Comparison of ENCODE assay signal across 8 cellular contexts in the genomic region with DNA sequence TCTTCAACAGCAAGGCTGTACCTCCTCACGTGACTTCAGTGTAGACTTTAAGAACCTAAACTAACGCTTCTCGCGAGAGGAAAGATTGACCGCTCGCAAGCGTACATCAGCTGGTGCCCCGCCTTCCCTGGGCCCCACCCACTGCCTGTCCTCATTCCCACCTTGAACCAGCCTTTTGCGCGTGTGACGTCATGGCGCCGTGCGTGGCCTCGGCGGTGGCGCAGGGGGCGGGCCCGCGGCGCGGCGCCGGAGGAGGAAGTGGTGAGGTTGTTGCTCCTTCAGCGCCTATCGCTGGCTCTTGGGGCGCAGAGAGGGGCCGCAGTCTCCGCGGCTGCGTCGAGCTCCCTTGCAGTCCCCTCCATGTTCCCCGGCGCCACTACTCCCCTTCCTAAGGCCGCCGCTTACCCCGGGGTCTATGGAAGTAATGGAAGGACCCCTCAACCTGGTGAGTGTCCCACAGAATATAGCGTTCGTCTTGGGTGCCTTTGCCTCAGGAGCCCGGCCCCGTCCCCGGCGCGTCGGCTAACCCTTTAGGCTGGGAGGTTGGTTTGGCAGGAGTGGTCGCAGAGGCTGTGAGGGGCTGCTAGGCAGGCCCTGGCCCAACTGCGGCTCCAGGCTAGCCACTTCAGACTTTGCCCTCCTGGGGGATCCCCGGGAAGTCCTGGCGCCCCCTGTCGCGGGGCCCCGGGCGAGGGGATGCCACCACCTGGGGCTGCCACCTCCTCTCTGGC. TPM values are rescaled to one million over a fixed set of nuclear protein-coding genes. Genes with fewer than 3 reads are reported as not detected.
DNase-seq lines count a peak whose midpoint lies in the region; ATAC-seq and TF ChIP-seq lines count a peak whose summit lies in the region.

A gene (plus strand): TSS at position 273 of the 731 bp plus-strand sequence. CDS start 143 bp downstream, at position 416.

- POLR2A ChIA-PET in SK-N-SH (lab: Yijun Ruan, JAX): interaction anchor here (0.5 to 1.7 kb wide), 6 partner anchors 9 to 1086 kb away, joined by 3 to 8 read pairs (median 3); no protein-coding TSS in a partner anchor

- DNase-seq in GM10266 (ENCODE audit: extremely low spot score) (peak; percentile 92), NCI-H1048 (lab: John Stamatoyannopoulos, UW) (peak; percentile 96), SK-N-SH (peak; percentile 96), glomerular endothelial cell (ENCODE audit: extremely low read depth, low read depth, low spot score) (peak; percentile 91), omental fat pad (ENCODE audit: low spot score) (peak; percentile 92), testis (peak; percentile 99)

- CTCF ChIA-PET in SK-N-SH (lab: Yijun Ruan, JAX): interaction anchor here (0.8 to 4.2 kb wide), 7 partner anchors 25 to 687 kb away, joined by 3 to 21 read pairs (median 3); no protein-coding TSS in a partner anchor

- H3K9ac ChIP-seq in SK-N-SH: peak within 1 kb of the TSS; percentile 96

- peak within 1 kb of the TSS; percentile 89 to 92 for H3K27ac ChIP-seq in SK-N-SH (ENCODE audit: low read depth in 2 of 2, low read length in 1 of 2)
- H3K27ac ChIP-seq in testis: peak within 1 kb of the TSS; percentile 91 to 92

- H3K4me3 Mint-ChIP-seq in activated naive CD4-positive, alpha-beta T cell treated with anti-CD3 and anti-CD28 coated beads, Interleukin-2, amount 50 U/mL, for 24 hours: peak within 1 kb of the TSS; percentile 92

- H3K79me2 ChIP-seq in SK-N-SH (ENCODE audit: insufficient read depth): peaks cover 51% of the 10 kb centered on the region

- no peaks in the 10 kb centered on the region for H3K36me3 Mint-ChIP-seq in activated naive CD4-positive, alpha-beta T cell treated with anti-CD3 and anti-CD28 coated beads, Interleukin-2, amount 50 U/mL, for 24 hours

- TF ChIP-seq CTCF in GM10266 (IDR thresholded peaks at IDR 0.05; ENCODE audit: control insufficient read depth, insufficient read depth, low read depth, missing control alignments) (peak; percentile 37), SK-N-SH (IDR thresholded peaks at IDR 0.05) (peak; percentile 54), omental fat pad (IDR thresholded peaks at IDR 0.05) (no peak), testis (IDR thresholded peaks at IDR 0.05) (no peak)

- no peaks in the 10 kb centered on the region for H3K9me3 ChIP-seq in SK-N-SH
- H3K9me3 ChIP-seq in testis: no peaks in the 10 kb centered on the region

- peak; percentile 80 for TF ChIP-seq POLR2A in testis (IDR thresholded peaks at IDR 0.05)

- no peak for TF ChIP-seq RAD21 in SK-N-SH (IDR thresholded peaks at IDR 0.05; ENCODE audit: low read length)

- H4K20me1 ChIP-seq in SK-N-SH (ENCODE audit: insufficient read depth): peaks cover 19% of the 10 kb centered on the region

- H2AFZ ChIP-seq in SK-N-SH (ENCODE audit: low read depth): peak within 1 kb of the TSS; percentile 96

- peaks cover 32% of the 10 kb centered on the region for H3K4me1 Mint-ChIP-seq in activated naive CD4-positive, alpha-beta T cell treated with anti-CD3 and anti-CD28 coated beads, Interleukin-2, amount 50 U/mL, for 24 hours

- no peak for TF ChIP-seq EP300 in SK-N-SH (IDR thresholded peaks at IDR 0.05; ENCODE audit: borderline replicate concordance in 1 of 2, low read depth in 1 of 2, low read length in 1 of 2)

- peak within 1 kb of the TSS; percentile 88 for H3K27ac Mint-ChIP-seq in activated naive CD4-positive, alpha-beta T cell treated with anti-CD3 and anti-CD28 coated beads, Interleukin-2, amount 50 U/mL, for 24 hours

- peak within 1 kb of the TSS; percentile 86 for H3K4me2 ChIP-seq in SK-N-SH

- no peaks in the 10 kb centered on the region for H3K27me3 ChIP-seq in SK-N-SH (ENCODE audit: insufficient read depth)
- no peaks in the 10 kb centered on the region for H3K27me3 ChIP-seq in testis

- intact Hi-C loops in testis (cut with DNase I; ENCODE audit: low total_unique reads): loop anchor here (10.0 kb wide), 1 partner anchor 318 kb away; a partner anchor contains a TSS

- peak; percentile 96 for ATAC-seq in HG02588 (IDR thresholded peaks at IDR 0.05; ENCODE audit: unreplicated experiment)
- ATAC-seq in omental fat pad (ENCODE audit: low FRiP score): peak; percentile 98

- H3K4me1 ChIP-seq in SK-N-SH (ENCODE audit: control insufficient read depth in 1 of 2, insufficient read depth in 2 of 2, low read depth in 1 of 2, low read length in 1 of 2): peaks cover 0 to 6% of the 10 kb centered on the region in 2 experiments; a peak in 3 of 4 replicates
- peaks cover 12% of the 10 kb centered on the region for H3K4me1 ChIP-seq in testis

- peaks cover 5% of the 10 kb centered on the region for H3K9me3 Mint-ChIP-seq in activated naive CD4-positive, alpha-beta T cell treated with anti-CD3 and anti-CD28 coated beads, Interleukin-2, amount 50 U/mL, for 24 hours

- H3K27me3 Mint-ChIP-seq in activated naive CD4-positive, alpha-beta T cell treated with anti-CD3 and anti-CD28 coated beads, Interleukin-2, amount 50 U/mL, for 24 hours: no peaks in the 10 kb centered on the region

- WGBS in SK-N-SH (ENCODE audit: low lambda C conversion rate): 2% methylated on average over 23 of the region's 53 CpGs
- WGBS in testis, 2 donors: 1 to 2% methylated on average over 14 to 53 of the region's 53 CpGs

- H3K36me3 ChIP-seq in SK-N-SH (replicated peaks in 1 of 2; ENCODE audit: control insufficient read depth in 1 of 2, insufficient read depth in 2 of 2, low read length in 1 of 2): no peaks in the 10 kb centered on the region
- H3K36me3 ChIP-seq in testis (ENCODE audit: low read depth, missing control alignments): no peaks in the 10 kb centered on the region

- H3K4me3 ChIP-seq in SK-N-SH (ENCODE audit: low read depth in 2 of 2, low read length in 1 of 2): peak within 1 kb of the TSS; percentile 91 to 97
- H3K4me3 ChIP-seq in testis: peak within 1 kb of the TSS; percentile 90 to 99

- no peaks in the 10 kb centered on the region for H3K9me2 ChIP-seq in SK-N-SH

- no peaks in the 10 kb centered on the region for H3F3A ChIP-seq in SK-N-SH (replicated peaks; ENCODE audit: insufficient read depth)

TF ChIP-seq in SK-N-SH, 30 proteins besides CTCF, POLR2A, EP300 and RAD21 (continues in another document):
- TF ChIP-seq RCOR1 (IDR thresholded peaks at IDR 0.05; ENCODE audit: low read length) (no peak), SMC3 (IDR thresholded peaks at IDR 0.05; ENCODE audit: low read depth, low read length) (no peak), RXRA (IDR thresholded peaks at IDR 0.05; ENCODE audit: borderline replicate concordance, low read depth) (no peak), TAF1 (IDR thresholded peaks at IDR 0.05; ENCODE audit: borderline replicate concordance, low read depth, low read length) (peak; percentile 60), NFIC (IDR thresholded peaks at IDR 0.05; ENCODE audit: borderline replicate concordance) (no peak), MXI1 (IDR thresholded peaks at IDR 0.05; ENCODE audit: low read depth, low read length) (peak; percentile 74), GATA2 (CRISPR knock-in tag; IDR thresholded peaks at IDR 0.05) (no peak), TCF12 (IDR thresholded peaks at IDR 0.05) (no peak), SIN3A (IDR thresholded peaks at IDR 0.05; ENCODE audit: borderline replicate concordance, low read depth, low read length) (peak; percentile 86; the same call in 1 of the 2 replicates), FOSL2 (IDR thresholded peaks at IDR 0.05; ENCODE audit: borderline replicate concordance, low read depth) (no peak), POLR2AphosphoS5 (IDR thresholded peaks at IDR 0.05; ENCODE audit: low read depth, low read length) (peak; percentile 94), EZH2phosphoT487 (IDR thresholded peaks at IDR 0.05; ENCODE audit: borderline replicate concordance, low read depth) (no peak), MEF2A (IDR thresholded peaks at IDR 0.05; ENCODE audit: borderline replicate concordance, low read depth) (no peak), JUND (IDR thresholded peaks at IDR 0.05) (no peak)
- TF ChIP-seq, protein P1, sequence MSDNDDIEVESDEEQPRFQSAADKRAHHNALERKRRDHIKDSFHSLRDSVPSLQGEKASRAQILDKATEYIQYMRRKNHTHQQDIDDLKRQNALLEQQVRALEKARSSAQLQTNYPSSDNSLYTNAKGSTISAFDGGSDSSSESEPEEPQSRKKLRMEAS (IDR thresholded peaks at IDR 0.05; ENCODE audit: low read depth): peak; percentile 85
- TF ChIP-seq, protein P2, sequence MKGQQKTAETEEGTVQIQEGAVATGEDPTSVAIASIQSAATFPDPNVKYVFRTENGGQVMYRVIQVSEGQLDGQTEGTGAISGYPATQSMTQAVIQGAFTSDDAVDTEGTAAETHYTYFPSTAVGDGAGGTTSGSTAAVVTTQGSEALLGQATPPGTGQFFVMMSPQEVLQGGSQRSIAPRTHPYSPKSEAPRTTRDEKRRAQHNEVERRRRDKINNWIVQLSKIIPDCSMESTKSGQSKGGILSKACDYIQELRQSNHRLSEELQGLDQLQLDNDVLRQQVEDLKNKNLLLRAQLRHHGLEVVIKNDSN (IDR thresholded peaks at IDR 0.05; ENCODE audit: borderline replicate concordance, low read depth): peak; percentile 94
- TF ChIP-seq, protein P3, sequence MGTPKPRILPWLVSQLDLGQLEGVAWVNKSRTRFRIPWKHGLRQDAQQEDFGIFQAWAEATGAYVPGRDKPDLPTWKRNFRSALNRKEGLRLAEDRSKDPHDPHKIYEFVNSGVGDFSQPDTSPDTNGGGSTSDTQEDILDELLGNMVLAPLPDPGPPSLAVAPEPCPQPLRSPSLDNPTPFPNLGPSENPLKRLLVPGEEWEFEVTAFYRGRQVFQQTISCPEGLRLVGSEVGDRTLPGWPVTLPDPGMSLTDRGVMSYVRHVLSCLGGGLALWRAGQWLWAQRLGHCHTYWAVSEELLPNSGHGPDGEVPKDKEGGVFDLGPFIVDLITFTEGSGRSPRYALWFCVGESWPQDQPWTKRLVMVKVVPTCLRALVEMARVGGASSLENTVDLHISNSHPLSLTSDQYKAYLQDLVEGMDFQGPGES (IDR thresholded peaks at IDR 0.05; ENCODE audit: low read depth, low read length): no peak

RNA-seq across cellular contexts. Expression of the gene that starts here (rescaled TPM):
- polyA plus RNA-seq in SK-N-SH (2012; rRNA removed) (8.9 and 13.2 TPM in 2 replicates), testis (ENCODE audit: insufficient read depth, low read depth, low replicate concordance) (18.9 TPM)
- 15.2 and 16.8 TPM in 2 replicates for polyA plus RNA-seq in SK-N-SH (2012; cell fraction: cytosol; rRNA removed)
- 2.9 and 5.6 TPM in 2 replicates for polyA plus RNA-seq in SK-N-SH (2012; cell fraction: nucleus; rRNA removed)
- total RNA-seq in glomerular endothelial cell (19.7 and 24.9 TPM in 2 replicates), omental fat pad (10 to 100 TPM; 16.8 to 21.6 (median 19.1) TPM), testis (10 to 100 TPM; 16.9 to 20.0 TPM)

Comparison
In these comparisons a context has a peak if more than half of its experiments do, and no peak if none do; other contexts are left out.
1. Peak in every context shown above with its lines: DNase-seq, ATAC-seq, H3K4me3 ChIP-seq and H3K27ac ChIP-seq.
2. CTCF ChIP-seq: peak in GM10266 (single experiment) and SK-N-SH (single experiment); none in omental fat pad (0 of 3) and testis (0 of 3).